ENCODE assay signal across 8 cellular contexts in genomic region chr15:57559875-57560274, GRCh38. TPM values are rescaled to one million over a fixed set of nuclear protein-coding genes. Genes with fewer than 3 reads are reported as not detected.
DNase-seq lines count a peak whose midpoint lies in the region; ATAC-seq and TF ChIP-seq lines count a peak whose summit lies in the region.

No MANE protein-coding gene starts in this region.

- ATAC-seq in HG02759 (IDR thresholded peaks at IDR 0.05; ENCODE audit: unreplicated experiment) (peak; percentile 44), heart right ventricle (peak; percentile 37 to 63 (median 50)), GM18873 (IDR thresholded peaks at IDR 0.05; ENCODE audit: low FRiP score, unreplicated experiment) (no peak), HG03342 (IDR thresholded peaks at IDR 0.05; ENCODE audit: unreplicated experiment) (no peak)

- H3K4me3 ChIP-seq in CD8-positive, alpha-beta memory T cell (ENCODE audit: low read length) = no peak overlapping the region
- H3K4me3 ChIP-seq in SJCRH30 (no peak overlapping the region), heart right ventricle (no peak overlapping the region), retinal pigment epithelial cell (ENCODE audit: low read length) (no peak overlapping the region)

- WGBS in heart right ventricle, 2 donors = 27 to 32% methylated on average over 5 of the region's 5 CpGs

- DNase-seq in CD8-positive, alpha-beta memory T cell = peak; percentile 16 to 64 (median 31)
- DNase-seq in SJCRH30 = peak; percentile 62 to 87
- peak; percentile 87 for DNase-seq in activated naive CD4-positive, alpha-beta T cell treated with anti-CD3 and anti-CD28 coated beads for 36 hours
- peak; percentile 59 to 73 for DNase-seq in heart right ventricle
- DNase-seq in retinal pigment epithelial cell (ENCODE audit: low read depth) = no peak

- H3K36me3 Mint-ChIP-seq in CD8-positive, alpha-beta memory T cell = no peaks in the 10 kb centered on the region
- H3K36me3 Mint-ChIP-seq in activated naive CD4-positive, alpha-beta T cell treated with anti-CD3 and anti-CD28 coated beads for 36 hours (ENCODE audit: low read depth) = no peaks in the 10 kb centered on the region

- H3K36me3 ChIP-seq in CD8-positive, alpha-beta memory T cell (ENCODE audit: insufficient read depth, low read length) = no peaks in the 10 kb centered on the region
- no peaks in the 10 kb centered on the region for H3K36me3 ChIP-seq in SJCRH30
- no peaks in the 10 kb centered on the region for H3K36me3 ChIP-seq in heart right ventricle

- no peaks in the 10 kb centered on the region for H3K27me3 ChIP-seq in CD8-positive, alpha-beta memory T cell (ENCODE audit: insufficient read depth, low read length, poor library complexity, severe bottlenecking)
- H3K27me3 ChIP-seq in SJCRH30 = no peaks in the 10 kb centered on the region
- H3K27me3 ChIP-seq in heart right ventricle = no peaks in the 10 kb centered on the region

- CTCF ChIA-PET in CD8-positive, alpha-beta memory T cell (lab: Charles Lee) = interaction anchor here (0.5 to 2.0 kb wide), 9 partner anchors 9 to 1970 kb away, joined by 3 to 6 read pairs (median 4); no protein-coding TSS in a partner anchor
- CTCF ChIA-PET in activated naive CD4-positive, alpha-beta T cell treated with anti-CD3 and anti-CD28 coated beads for 36 hours (lab: Charles Lee) = interaction anchor here (1.0 to 5.3 kb wide), 18 partner anchors 9 to 614 kb away, joined by 3 to 42 read pairs (median 5); partner anchors contain the start of gene POLR2M

- peaks cover 10 to 27% of the 10 kb centered on the region in 2 donors for H3K27me3 Mint-ChIP-seq in CD8-positive, alpha-beta memory T cell
- H3K27me3 Mint-ChIP-seq in activated naive CD4-positive, alpha-beta T cell treated with anti-CD3 and anti-CD28 coated beads for 36 hours (ENCODE audit: low read depth) = no peaks in the 10 kb centered on the region

- H3K4me1 Mint-ChIP-seq in CD8-positive, alpha-beta memory T cell = peaks cover 7 to 22% (median 18%) of the 10 kb centered on the region in 3 donors
- peaks cover 35% of the 10 kb centered on the region for H3K4me1 Mint-ChIP-seq in activated naive CD4-positive, alpha-beta T cell treated with anti-CD3 and anti-CD28 coated beads for 36 hours (ENCODE audit: low read depth)

- H3K9me3 ChIP-seq in CD8-positive, alpha-beta memory T cell (ENCODE audit: low read length) = no peaks in the 10 kb centered on the region
- no peaks in the 10 kb centered on the region for H3K9me3 ChIP-seq in SJCRH30 (replicated peaks)
- H3K9me3 ChIP-seq in heart right ventricle = no peaks in the 10 kb centered on the region

- no peaks in the 10 kb centered on the region for H3K9me3 Mint-ChIP-seq in CD8-positive, alpha-beta memory T cell
- H3K9me3 Mint-ChIP-seq in activated naive CD4-positive, alpha-beta T cell treated with anti-CD3 and anti-CD28 coated beads for 36 hours = no peaks in the 10 kb centered on the region

- no peak overlapping the region for H3K4me3 Mint-ChIP-seq in CD8-positive, alpha-beta memory T cell
- no peak overlapping the region for H3K4me3 Mint-ChIP-seq in activated naive CD4-positive, alpha-beta T cell treated with anti-CD3 and anti-CD28 coated beads for 36 hours

- POLR2A ChIA-PET in CD8-positive, alpha-beta memory T cell (lab: Charles Lee) = no interaction called here

- H3K4me1 ChIP-seq in CD8-positive, alpha-beta memory T cell (ENCODE audit: insufficient read depth, low read length) = peaks cover 6% of the 10 kb centered on the region
- peaks cover 28% of the 10 kb centered on the region for H3K4me1 ChIP-seq in SJCRH30
- H3K4me1 ChIP-seq in heart right ventricle = peaks cover 0 to 40% (median 21%) of the 10 kb centered on the region in 9 donors

- H3K27ac Mint-ChIP-seq in CD8-positive, alpha-beta memory T cell = no peak overlapping the region
- no peak overlapping the region for H3K27ac Mint-ChIP-seq in activated naive CD4-positive, alpha-beta T cell treated with anti-CD3 and anti-CD28 coated beads for 36 hours

- TF ChIP-seq CTCF in heart right ventricle (IDR thresholded peaks at IDR 0.05) (peak; percentile 76 to 93 (median 91)), retinal pigment epithelial cell (conservative IDR thresholded peaks at IDR 0.05; ENCODE audit: low read depth, low read length) (peak; percentile 91)

- intact Hi-C loops in activated naive CD4-positive, alpha-beta T cell treated with anti-CD3 and anti-CD28 coated beads for 36 hours (cut with micrococcal nuclease) = loop anchor here (1.0 to 5.0 kb wide), 5 partner anchors 52 to 622 kb away; partner anchors contain the start of gene ALDH1A2
- intact Hi-C loops in heart right ventricle (cut with DNase I) = loop anchor here (2.0 to 10.0 kb wide), 23 partner anchors 37 to 515 kb away; partner anchors contain the start of genes POLR2M (in 6 of the 10) and ALDH1A2 (in 5 of the 10)

- no peak overlapping the region for H3K27ac ChIP-seq in CD8-positive, alpha-beta memory T cell (ENCODE audit: low read depth, low read length)
- H3K27ac ChIP-seq in SJCRH30 (no peak overlapping the region), heart right ventricle (no peak overlapping the region)

RNA-seq across cellular contexts. Expression of gene MYZAP, which starts 31.8 kb away (rescaled TPM):
- not detected for total RNA-seq in CD8-positive, alpha-beta memory T cell
- polyA plus RNA-seq in CD8-positive, alpha-beta memory T cell = not detected
- 13.0 and 15.9 TPM in 2 replicates for total RNA-seq in SJCRH30 (2014; rRNA removed; shearing (Covaris generic))
- under 1 TPM; 0.38 to 0.40 TPM for total RNA-seq in activated naive CD4-positive, alpha-beta T cell treated with anti-CD3 and anti-CD28 coated beads for 36 hours
- total RNA-seq in heart right ventricle = 1,000 to 10,000 TPM in 4 of 10 donors, 100 to 1,000 TPM in 6; 505 to 1,280 (median 954) TPM
- 100 to 1,000 TPM; 197 to 303 TPM for polyA plus RNA-seq in heart right ventricle

Comparison
In these comparisons a context has a peak if more than half of its experiments do, and no peak if none do; other contexts are left out.
1. ATAC-seq: peak in HG02759 (single experiment) and heart right ventricle (8 of 8); none in GM18873 (single experiment) and HG03342 (single experiment).
2. RNA of gene MYZAP, which starts 31.8 kb away (total RNA-seq): 505 to 1,280 TPM in heart right ventricle; 13.0 to 15.9 TPM in SJCRH30, 0.38 to 0.40 TPM in activated naive CD4-positive, alpha-beta T cell treated with anti-CD3 and anti-CD28 coated beads for 36 hours and not detected in CD8-positive, alpha-beta memory T cell; every median in the first group is over 10 times any median in the second.